ENCODE assay signal across 19 cellular contexts in the genomic region with DNA sequence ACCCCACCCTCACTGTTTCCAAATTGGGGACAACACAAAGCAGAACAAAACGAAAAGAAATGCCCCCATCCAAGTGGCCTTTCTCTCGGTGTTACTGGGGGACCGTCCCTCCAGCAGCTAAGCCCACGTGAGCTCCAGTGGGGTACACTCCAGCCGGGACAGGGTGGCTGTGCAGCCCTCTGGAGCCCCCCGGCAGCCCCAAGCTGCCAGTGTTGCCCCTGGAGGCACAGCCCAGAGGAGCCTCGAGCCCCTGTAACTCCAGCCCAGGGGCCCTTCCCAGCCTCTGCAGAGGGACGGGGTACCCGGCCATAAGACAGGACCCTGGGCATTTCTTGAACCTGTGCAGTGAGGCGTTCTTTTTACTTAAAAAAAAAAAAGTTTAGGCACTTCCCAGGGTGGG.
DNase-seq lines count a peak whose midpoint lies in the region; ATAC-seq, FAIRE-seq and TF ChIP-seq lines count a peak whose summit lies in the region.
"Had no signal": no experiment of that assay in that cellular context is flagged by ENCODE, and none has a peak within 500 bp of the region (broad histone marks: within the 10 kb centered on the region; RNA-seq: fewer than 3 reads in every experiment).

No MANE protein-coding gene starts in this region.

- H3K4me2 ChIP-seq in H1 (ENCODE audit: insufficient read depth in 1 of 2, low read depth in 2 of 2, low read length in 2 of 2), result no peak overlapping the region

- no peak for TF ChIP-seq POLR2A in H1 (IDR thresholded peaks at IDR 0.05; ENCODE audit: control extremely low read depth in 1 of 2, low read depth in 2 of 2, low read length in 2 of 2)

- CTCF ChIA-PET in H1 (lab: Charles Lee; ENCODE audit: partially characterized antibody), result interaction anchor here (1.2 kb wide), 1 partner anchor 18 kb away, joined by 4 read pairs; no protein-coding TSS in a partner anchor

- no peaks in the 10 kb centered on the region for H4K20me1 ChIP-seq in H1 (replicated peaks in 1 of 2; ENCODE audit: control insufficient read depth in 1 of 2, insufficient read depth in 2 of 2, low read length in 2 of 2)

- no peak overlapping the region for H3K9ac ChIP-seq in H1 (replicated peaks in 1 of 4; ENCODE audit: extremely low read depth in 1 of 4, low read depth in 3 of 4, low read length in 3 of 4)

- H3K18ac ChIP-seq in H1 (ENCODE audit: extremely low read depth, low read length), result no peak overlapping the region

- no peaks in the 10 kb centered on the region for H3K36me3 ChIP-seq in H1 (ENCODE audit: control insufficient read depth in 2 of 4, insufficient read depth in 4 of 4, low read length in 3 of 4)
- H3K36me3 ChIP-seq: Peyer's patch had no signal

- no peak overlapping the region for H2BK15ac ChIP-seq in H1 (ENCODE audit: low read length)

- peak overlapping the region; percentile 25; the same call in 1 of the 2 replicates for H4K8ac ChIP-seq in H1 (ENCODE audit: extremely low read depth, insufficient read depth, low read length)

- no peak for TF ChIP-seq CTCF in H1 (IDR thresholded peaks at IDR 0.05; ENCODE audit: control extremely low read depth in 1 of 3, insufficient read depth in 1 of 3, low read depth in 1 of 3, low read length in 3 of 3)

- H3K27ac ChIP-seq in H1 (ENCODE audit: low read depth, low read length), result no peak overlapping the region
- H3K27ac ChIP-seq: 22Rv1, C4-2B, Peyer's patch had no signal

- FAIRE-seq in H1 (lab: Jason Lieb, UNC), result no peak
- FAIRE-seq: HTR-8/SVneo had no signal

- H3K56ac ChIP-seq in H1 (replicated peaks; ENCODE audit: insufficient read length, low read depth, low read length), result no peak overlapping the region

- H3K27me3 ChIP-seq in H1 (replicated peaks in 1 of 4; ENCODE audit: control insufficient read depth in 3 of 4, extremely low read depth in 1 of 4, insufficient read depth in 3 of 4, low read length in 3 of 4), result no peaks in the 10 kb centered on the region

- H4K5ac ChIP-seq in H1 (ENCODE audit: insufficient read length, low read depth, low read length), result no peak overlapping the region

- H2AFZ ChIP-seq in H1 (ENCODE audit: low read length), result no peak overlapping the region

- no peak overlapping the region for H2BK20ac ChIP-seq in H1 (ENCODE audit: low read length)

- H3K4me1 ChIP-seq in H1 (replicated peaks in 1 of 4; ENCODE audit: control insufficient read depth in 3 of 4, insufficient read depth in 4 of 4, low read length in 3 of 4), result no peaks in the 10 kb centered on the region

- H3K27me3 Mint-ChIP-seq in activated T-cell treated with anti-CD3 and anti-CD28 coated beads, Interleukin-2, amount 50 U/mL, for 4 hours (ENCODE audit: low read depth), result peaks cover 12% of the 10 kb centered on the region
- peaks cover 23% of the 10 kb centered on the region for H3K27me3 Mint-ChIP-seq in activated T-cell treated with anti-CD3 and anti-CD28 coated beads, Interleukin-2, amount 50 U/mL, for 24 hours
- H3K27me3 Mint-ChIP-seq in stimulated activated naive CD8-positive, alpha-beta T cell treated with anti-CD3 and anti-CD28 coated beads, Interleukin-15, amount 100 ng/mL, for 72 hours, result peaks cover 23% of the 10 kb centered on the region

- no peak for ATAC-seq in activated T-cell treated with anti-CD3 and anti-CD28 coated beads, Interleukin-2, amount 50 U/mL, for 4 hours
- ATAC-seq in stimulated activated naive CD8-positive, alpha-beta T cell treated with anti-CD3 and anti-CD28 coated beads, Interleukin-15, amount 100 ng/mL, for 72 hours, result peak; percentile 22
- ATAC-seq in stimulated activated naive CD8-positive, alpha-beta T cell treated with anti-CD3 and anti-CD28 coated beads, Interleukin-15, Interleukin-2, amounts not matched to agents 100 U/mL and 50 U/mL, for 24 hours, result no peak

- no peaks in the 10 kb centered on the region; a peak in 1 of 4 replicates for H3K9me3 ChIP-seq in H1 (ENCODE audit: insufficient read depth in 2 of 2, low read depth in 1 of 2, low read length in 1 of 2)
- H3K9me3 ChIP-seq: Peyer's patch had no signal

- no peak overlapping the region for H3K27ac Mint-ChIP-seq in activated T-cell treated with anti-CD3 and anti-CD28 coated beads, Interleukin-2, amount 50 U/mL, for 24 hours
- H3K27ac Mint-ChIP-seq in stimulated activated naive CD8-positive, alpha-beta T cell treated with anti-CD3 and anti-CD28 coated beads, Interleukin-15, amount 100 ng/mL, for 72 hours, result no peak overlapping the region

- no peak for TF ChIP-seq RAD21 in H1 (IDR thresholded peaks at IDR 0.05 in 1 of 2, conservative IDR thresholded peaks at IDR 0.05 in 1 of 2; ENCODE audit: low read depth in 2 of 2, low read length in 2 of 2)

- TF ChIP-seq EP300 in H1 (IDR thresholded peaks at IDR 0.05; ENCODE audit: borderline replicate concordance in 1 of 2, low read depth in 2 of 2, low read length in 2 of 2), result no peak

- H3K4ac ChIP-seq in H1 (replicated peaks; ENCODE audit: insufficient read length, low read depth, low read length), result no peak overlapping the region

- no peak for DNase-seq in activated T-cell treated with anti-CD3 and anti-CD28 coated beads, Interleukin-2, amount 50 U/mL, for 4 hours
- DNase-seq in activated T-cell treated with anti-CD3 and anti-CD28 coated beads, Interleukin-2, amount 50 U/mL, for 24 hours, result no peak
- no peak for DNase-seq in stimulated activated naive CD8-positive, alpha-beta T cell treated with anti-CD3 and anti-CD28 coated beads, Interleukin-15, amount 100 ng/mL, for 72 hours
- DNase-seq in stimulated activated naive CD8-positive, alpha-beta T cell treated with anti-CD3 and anti-CD28 coated beads, Interleukin-15, Interleukin-2, amounts not matched to agents 100 U/mL and 50 U/mL, for 24 hours, result no peak
- DNase-seq in H1 (ENCODE audit: low read depth in 1 of 2, low spot score in 2 of 2), result no peak
- no peak for DNase-seq in NCI-H2171 (lab: John Stamatoyannopoulos, UW)
- no peak for DNase-seq in NCI-H146 (lab: John Stamatoyannopoulos, UW)
- DNase-seq in DMS 273 treated with DMSO at 0.1 percent for 48 hours (lab: John Stamatoyannopoulos, UW), result no peak
- DNase-seq: AML-193; GDM1; MM.1S; NCI-H1105; NCI-H1694; NCI-H2081 treated with DMSO at 0.1 percent for 48 hours; NK-92 treated with Interleukin-12 subunit alpha and Interleukin-12 subunit beta, amount 100 ng/mL, for 24 hours had no signal

- H3K23me2 ChIP-seq in H1 (ENCODE audit: low read depth, low read length), result no peaks in the 10 kb centered on the region; the same call in 1 of the 2 replicates

- no peak overlapping the region for H2BK120ac ChIP-seq in H1 (replicated peaks; ENCODE audit: low read depth, low read length)

- H3K79me2 ChIP-seq in H1 (ENCODE audit: control insufficient read depth in 1 of 2, insufficient read depth in 2 of 2, low read length in 2 of 2), result no peaks in the 10 kb centered on the region

- H3K79me1 ChIP-seq in H1 (ENCODE audit: low read depth, low read length), result no peaks in the 10 kb centered on the region

- 90% methylated on average over 8 of the region's 10 CpGs; no CpG with 5 or more reads in 1 of the 2 experiments for WGBS in H1 (ENCODE audit: extremely low coverage in 1 of 2, insufficient coverage in 1 of 2, insufficient read length in 1 of 2, insufficient replicate concordance in 2 of 2, low coverage in 1 of 2, low lambda C conversion rate in 2 of 2, missing lambda C conversion rate in 1 of 2), 2 experiments

- no peaks in the 10 kb centered on the region for H3K9me3 Mint-ChIP-seq in activated T-cell treated with anti-CD3 and anti-CD28 coated beads, Interleukin-2, amount 50 U/mL, for 4 hours
- H3K9me3 Mint-ChIP-seq in activated T-cell treated with anti-CD3 and anti-CD28 coated beads, Interleukin-2, amount 50 U/mL, for 24 hours, result no peaks in the 10 kb centered on the region
- H3K9me3 Mint-ChIP-seq in stimulated activated naive CD8-positive, alpha-beta T cell treated with anti-CD3 and anti-CD28 coated beads, Interleukin-15, amount 100 ng/mL, for 72 hours, result no peaks in the 10 kb centered on the region

- H3K14ac ChIP-seq in H1 (ENCODE audit: insufficient read length), result no peak overlapping the region

- no peak overlapping the region for H3K4me3 ChIP-seq in H1 (ENCODE audit: extremely low read depth in 1 of 4, insufficient read depth in 2 of 4, low read depth in 3 of 4, low read length in 4 of 4)
- H3K4me3 ChIP-seq: Peyer's patch had no signal

- no peaks in the 10 kb centered on the region for H3K36me3 Mint-ChIP-seq in activated T-cell treated with anti-CD3 and anti-CD28 coated beads, Interleukin-2, amount 50 U/mL, for 4 hours (ENCODE audit: insufficient read depth)
- H3K36me3 Mint-ChIP-seq in activated T-cell treated with anti-CD3 and anti-CD28 coated beads, Interleukin-2, amount 50 U/mL, for 24 hours (ENCODE audit: low read depth), result no peaks in the 10 kb centered on the region

- H4K91ac ChIP-seq in H1 (replicated peaks; ENCODE audit: insufficient read length, low read length), result no peak overlapping the region

- no peak overlapping the region for H2AK5ac ChIP-seq in H1 (ENCODE audit: low read depth, low read length)

- H2BK12ac ChIP-seq in H1 (ENCODE audit: low read depth, low read length), result 0 out of 2 replicates have a peak overlapping the region, but pooled peaks have one; percentile 17

- H3K4me1 Mint-ChIP-seq in activated T-cell treated with anti-CD3 and anti-CD28 coated beads, Interleukin-2, amount 50 U/mL, for 4 hours (ENCODE audit: low read depth), result peaks cover 6% of the 10 kb centered on the region
- H3K4me1 Mint-ChIP-seq in activated T-cell treated with anti-CD3 and anti-CD28 coated beads, Interleukin-2, amount 50 U/mL, for 24 hours (ENCODE audit: low read depth), result peaks cover 12% of the 10 kb centered on the region
- peaks cover 14% of the 10 kb centered on the region for H3K4me1 Mint-ChIP-seq in stimulated activated naive CD8-positive, alpha-beta T cell treated with anti-CD3 and anti-CD28 coated beads, Interleukin-15, amount 100 ng/mL, for 72 hours

- H2BK5ac ChIP-seq in H1 (ENCODE audit: low read depth, low read length), result no peak overlapping the region

- H3K4me3 Mint-ChIP-seq in activated T-cell treated with anti-CD3 and anti-CD28 coated beads, Interleukin-2, amount 50 U/mL, for 4 hours, result peak overlapping the region; percentile 19
- no peak overlapping the region for H3K4me3 Mint-ChIP-seq in activated T-cell treated with anti-CD3 and anti-CD28 coated beads, Interleukin-2, amount 50 U/mL, for 24 hours
- H3K4me3 Mint-ChIP-seq in stimulated activated naive CD8-positive, alpha-beta T cell treated with anti-CD3 and anti-CD28 coated beads, Interleukin-15, amount 100 ng/mL, for 72 hours, result no peak overlapping the region

- POLR2A ChIA-PET in H1 (lab: Charles Lee; ENCODE audit: partially characterized antibody), result interaction anchor here (0.8 kb wide), 1 partner anchor 11 kb away, joined by 4 read pairs; no protein-coding TSS in a partner anchor

- H3K23ac ChIP-seq in H1 (ENCODE audit: insufficient read length), result no peak overlapping the region

TF ChIP-seq in H1, 55 proteins besides CTCF, POLR2A, EP300 and RAD21 (continues in another document):
- TF ChIP-seq ZNF274 (IDR thresholded peaks at IDR 0.05; ENCODE audit: borderline replicate concordance, extremely low read depth, low read length) (no peak), YY1 (IDR thresholded peaks at IDR 0.05; ENCODE audit: low read depth, low read length) (no peak), MAFK (IDR thresholded peaks at IDR 0.05; ENCODE audit: low read depth, low read length) (no peak), SP2 (IDR thresholded peaks at IDR 0.05; ENCODE audit: low read length) (no peak), BCL11A (IDR thresholded peaks at IDR 0.05; ENCODE audit: low read depth in 2 of 2, low read length in 2 of 2) (no peak), SRF (IDR thresholded peaks at IDR 0.05; ENCODE audit: low read depth, low read length) (no peak)
